In genomic region chr1:1273535-1274298, GRCh38 we compare ENCODE assay signal across 1 cellular context.
TF ChIP-seq lines count a peak whose summit lies in the region.

Gene UBE2J2, minus strand, starts transcription at chr1:1273854. Its CDS starts 5,862 bp downstream, at chr1:1267992.

TF ChIP-seq in SK-N-SH treated with all-trans-retinoic acid at 6 μM for 48 hours, 23 proteins besides CTCF, POLR2A, EP300 and RAD21 (continued from another document):
- TF ChIP-seq PATZ1 (CRISPR knock-in tag; IDR thresholded peaks at IDR 0.05; ENCODE audit: borderline replicate concordance): no peak
- TF ChIP-seq ZNF70 (CRISPR knock-in tag; IDR thresholded peaks at IDR 0.05): no peak
- no peak for TF ChIP-seq ZC3H10 (CRISPR knock-in tag; IDR thresholded peaks at IDR 0.05)
- no peak for TF ChIP-seq GLIS3 (CRISPR knock-in tag; IDR thresholded peaks at IDR 0.05)
- TF ChIP-seq PPARA (CRISPR knock-in tag; IDR thresholded peaks at IDR 0.05; ENCODE audit: borderline replicate concordance): no peak
